1 cellular context compared by ENCODE assay signal in the genomic region with DNA sequence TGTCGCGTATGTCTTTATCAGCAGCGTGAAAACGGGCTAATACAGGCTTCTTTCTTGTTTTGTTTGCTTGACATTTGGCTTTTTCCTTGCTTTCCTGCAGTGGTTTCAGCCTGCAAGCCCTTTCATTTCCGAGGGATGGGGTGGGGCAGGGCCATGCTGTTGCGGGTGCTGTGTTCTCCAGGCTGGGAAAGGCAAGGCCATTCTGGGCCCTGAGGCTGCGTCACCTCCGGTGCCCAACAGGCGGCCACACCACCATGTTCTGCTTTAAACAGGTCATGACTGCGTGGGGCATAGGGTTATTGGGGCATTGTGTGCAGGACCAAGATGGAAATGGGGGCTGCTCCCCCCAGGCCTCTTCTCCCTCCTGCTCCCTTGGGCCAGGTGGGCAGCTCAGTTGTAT.
TF ChIP-seq lines count a peak whose summit lies in the region.

No MANE protein-coding gene starts in this region.

TF ChIP-seq in H1, 55 proteins besides CTCF, POLR2A, EP300 and RAD21 (continued from another document):
- TF ChIP-seq, protein P1, sequence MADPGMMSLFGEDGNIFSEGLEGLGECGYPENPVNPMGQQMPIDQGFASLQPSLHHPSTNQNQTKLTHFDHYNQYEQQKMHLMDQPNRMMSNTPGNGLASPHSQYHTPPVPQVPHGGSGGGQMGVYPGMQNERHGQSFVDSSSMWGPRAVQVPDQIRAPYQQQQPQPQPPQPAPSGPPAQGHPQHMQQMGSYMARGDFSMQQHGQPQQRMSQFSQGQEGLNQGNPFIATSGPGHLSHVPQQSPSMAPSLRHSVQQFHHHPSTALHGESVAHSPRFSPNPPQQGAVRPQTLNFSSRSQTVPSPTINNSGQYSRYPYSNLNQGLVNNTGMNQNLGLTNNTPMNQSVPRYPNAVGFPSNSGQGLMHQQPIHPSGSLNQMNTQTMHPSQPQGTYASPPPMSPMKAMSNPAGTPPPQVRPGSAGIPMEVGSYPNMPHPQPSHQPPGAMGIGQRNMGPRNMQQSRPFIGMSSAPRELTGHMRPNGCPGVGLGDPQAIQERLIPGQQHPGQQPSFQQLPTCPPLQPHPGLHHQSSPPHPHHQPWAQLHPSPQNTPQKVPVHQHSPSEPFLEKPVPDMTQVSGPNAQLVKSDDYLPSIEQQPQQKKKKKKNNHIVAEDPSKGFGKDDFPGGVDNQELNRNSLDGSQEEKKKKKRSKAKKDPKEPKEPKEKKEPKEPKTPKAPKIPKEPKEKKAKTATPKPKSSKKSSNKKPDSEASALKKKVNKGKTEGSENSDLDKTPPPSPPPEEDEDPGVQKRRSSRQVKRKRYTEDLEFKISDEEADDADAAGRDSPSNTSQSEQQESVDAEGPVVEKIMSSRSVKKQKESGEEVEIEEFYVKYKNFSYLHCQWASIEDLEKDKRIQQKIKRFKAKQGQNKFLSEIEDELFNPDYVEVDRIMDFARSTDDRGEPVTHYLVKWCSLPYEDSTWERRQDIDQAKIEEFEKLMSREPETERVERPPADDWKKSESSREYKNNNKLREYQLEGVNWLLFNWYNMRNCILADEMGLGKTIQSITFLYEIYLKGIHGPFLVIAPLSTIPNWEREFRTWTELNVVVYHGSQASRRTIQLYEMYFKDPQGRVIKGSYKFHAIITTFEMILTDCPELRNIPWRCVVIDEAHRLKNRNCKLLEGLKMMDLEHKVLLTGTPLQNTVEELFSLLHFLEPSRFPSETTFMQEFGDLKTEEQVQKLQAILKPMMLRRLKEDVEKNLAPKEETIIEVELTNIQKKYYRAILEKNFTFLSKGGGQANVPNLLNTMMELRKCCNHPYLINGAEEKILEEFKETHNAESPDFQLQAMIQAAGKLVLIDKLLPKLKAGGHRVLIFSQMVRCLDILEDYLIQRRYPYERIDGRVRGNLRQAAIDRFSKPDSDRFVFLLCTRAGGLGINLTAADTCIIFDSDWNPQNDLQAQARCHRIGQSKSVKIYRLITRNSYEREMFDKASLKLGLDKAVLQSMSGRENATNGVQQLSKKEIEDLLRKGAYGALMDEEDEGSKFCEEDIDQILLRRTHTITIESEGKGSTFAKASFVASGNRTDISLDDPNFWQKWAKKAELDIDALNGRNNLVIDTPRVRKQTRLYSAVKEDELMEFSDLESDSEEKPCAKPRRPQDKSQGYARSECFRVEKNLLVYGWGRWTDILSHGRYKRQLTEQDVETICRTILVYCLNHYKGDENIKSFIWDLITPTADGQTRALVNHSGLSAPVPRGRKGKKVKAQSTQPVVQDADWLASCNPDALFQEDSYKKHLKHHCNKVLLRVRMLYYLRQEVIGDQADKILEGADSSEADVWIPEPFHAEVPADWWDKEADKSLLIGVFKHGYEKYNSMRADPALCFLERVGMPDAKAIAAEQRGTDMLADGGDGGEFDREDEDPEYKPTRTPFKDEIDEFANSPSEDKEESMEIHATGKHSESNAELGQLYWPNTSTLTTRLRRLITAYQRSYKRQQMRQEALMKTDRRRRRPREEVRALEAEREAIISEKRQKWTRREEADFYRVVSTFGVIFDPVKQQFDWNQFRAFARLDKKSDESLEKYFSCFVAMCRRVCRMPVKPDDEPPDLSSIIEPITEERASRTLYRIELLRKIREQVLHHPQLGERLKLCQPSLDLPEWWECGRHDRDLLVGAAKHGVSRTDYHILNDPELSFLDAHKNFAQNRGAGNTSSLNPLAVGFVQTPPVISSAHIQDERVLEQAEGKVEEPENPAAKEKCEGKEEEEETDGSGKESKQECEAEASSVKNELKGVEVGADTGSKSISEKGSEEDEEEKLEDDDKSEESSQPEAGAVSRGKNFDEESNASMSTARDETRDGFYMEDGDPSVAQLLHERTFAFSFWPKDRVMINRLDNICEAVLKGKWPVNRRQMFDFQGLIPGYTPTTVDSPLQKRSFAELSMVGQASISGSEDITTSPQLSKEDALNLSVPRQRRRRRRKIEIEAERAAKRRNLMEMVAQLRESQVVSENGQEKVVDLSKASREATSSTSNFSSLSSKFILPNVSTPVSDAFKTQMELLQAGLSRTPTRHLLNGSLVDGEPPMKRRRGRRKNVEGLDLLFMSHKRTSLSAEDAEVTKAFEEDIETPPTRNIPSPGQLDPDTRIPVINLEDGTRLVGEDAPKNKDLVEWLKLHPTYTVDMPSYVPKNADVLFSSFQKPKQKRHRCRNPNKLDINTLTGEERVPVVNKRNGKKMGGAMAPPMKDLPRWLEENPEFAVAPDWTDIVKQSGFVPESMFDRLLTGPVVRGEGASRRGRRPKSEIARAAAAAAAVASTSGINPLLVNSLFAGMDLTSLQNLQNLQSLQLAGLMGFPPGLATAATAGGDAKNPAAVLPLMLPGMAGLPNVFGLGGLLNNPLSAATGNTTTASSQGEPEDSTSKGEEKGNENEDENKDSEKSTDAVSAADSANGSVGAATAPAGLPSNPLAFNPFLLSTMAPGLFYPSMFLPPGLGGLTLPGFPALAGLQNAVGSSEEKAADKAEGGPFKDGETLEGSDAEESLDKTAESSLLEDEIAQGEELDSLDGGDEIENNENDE (IDR thresholded peaks at IDR 0.05; ENCODE audit: insufficient replicate concordance, low read length): no peak
- TF ChIP-seq CHD1 (IDR thresholded peaks at IDR 0.05; ENCODE audit: low read depth, low read length) (no peak), NRF1 (IDR thresholded peaks at IDR 0.05; ENCODE audit: low read depth, low read length) (no peak), SRF (IDR thresholded peaks at IDR 0.05; ENCODE audit: low read depth, low read length) (no peak), TAF7 (optimal IDR thresholded peaks at IDR 0.05; ENCODE audit: borderline replicate concordance, low read depth, low read length) (no peak), SP4 (IDR thresholded peaks at IDR 0.05; ENCODE audit: low read length) (no peak), SIX5 (IDR thresholded peaks at IDR 0.05; ENCODE audit: low read depth, low read length) (no peak), RXRA (IDR thresholded peaks at IDR 0.05; ENCODE audit: insufficient read depth, low read depth, low read length) (no peak), EGR1 (IDR thresholded peaks at IDR 0.05; ENCODE audit: borderline replicate concordance, low read depth, low read length) (no peak), SP1 (IDR thresholded peaks at IDR 0.05; ENCODE audit: low read depth, low read length) (no peak), CHD2 (IDR thresholded peaks at IDR 0.05; ENCODE audit: low read length) (no peak), CBX5 (IDR thresholded peaks at IDR 0.05; ENCODE audit: low read depth, low read length) (no peak), SIN3A (conservative IDR thresholded peaks at IDR 0.05 in 1 of 2, IDR thresholded peaks at IDR 0.05 in 1 of 2; ENCODE audit: low read depth in 1 of 2, low read length in 2 of 2) (no peak), TBP (IDR thresholded peaks at IDR 0.05; ENCODE audit: low read depth, low read length) (no peak)
- TF ChIP-seq, protein P2, sequence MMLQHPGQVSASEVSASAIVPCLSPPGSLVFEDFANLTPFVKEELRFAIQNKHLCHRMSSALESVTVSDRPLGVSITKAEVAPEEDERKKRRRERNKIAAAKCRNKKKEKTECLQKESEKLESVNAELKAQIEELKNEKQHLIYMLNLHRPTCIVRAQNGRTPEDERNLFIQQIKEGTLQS (IDR thresholded peaks at IDR 0.05; ENCODE audit: insufficient read depth, low read depth, low read length): no peak
- TF ChIP-seq, protein P3, sequence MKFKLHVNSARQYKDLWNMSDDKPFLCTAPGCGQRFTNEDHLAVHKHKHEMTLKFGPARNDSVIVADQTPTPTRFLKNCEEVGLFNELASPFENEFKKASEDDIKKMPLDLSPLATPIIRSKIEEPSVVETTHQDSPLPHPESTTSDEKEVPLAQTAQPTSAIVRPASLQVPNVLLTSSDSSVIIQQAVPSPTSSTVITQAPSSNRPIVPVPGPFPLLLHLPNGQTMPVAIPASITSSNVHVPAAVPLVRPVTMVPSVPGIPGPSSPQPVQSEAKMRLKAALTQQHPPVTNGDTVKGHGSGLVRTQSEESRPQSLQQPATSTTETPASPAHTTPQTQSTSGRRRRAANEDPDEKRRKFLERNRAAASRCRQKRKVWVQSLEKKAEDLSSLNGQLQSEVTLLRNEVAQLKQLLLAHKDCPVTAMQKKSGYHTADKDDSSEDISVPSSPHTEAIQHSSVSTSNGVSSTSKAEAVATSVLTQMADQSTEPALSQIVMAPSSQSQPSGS (IDR thresholded peaks at IDR 0.05; ENCODE audit: low read length): no peak
